ENCODE assay signal across 8 cellular contexts in genomic region chr7:73725703-73726466, GRCh38. TPM values are rescaled to one million over a fixed set of nuclear protein-coding genes. Genes with fewer than 3 reads are reported as not detected.
A peak's percentile ranks its signal among the peaks of the same experiment; 100 is the strongest.
DNase-seq lines count a peak whose midpoint lies in the region; ATAC-seq and TF ChIP-seq lines count a peak whose summit lies in the region.

No MANE protein-coding gene starts in this region.

- no peaks in the 10 kb centered on the region for H3K36me3 ChIP-seq in prostate gland

- no peaks in the 10 kb centered on the region for H3K27me3 ChIP-seq in prostate gland (replicated peaks; ENCODE audit: insufficient read depth)

- H3K9me3 ChIP-seq in prostate gland = no peaks in the 10 kb centered on the region

- H3K4me3 ChIP-seq in prostate gland = no peak overlapping the region

- H3K9me3 Mint-ChIP-seq in activated naive CD4-positive, alpha-beta T cell treated with anti-CD3 and anti-CD28 coated beads, Interleukin-2, amount 50 U/mL, for 72 hours = no peaks in the 10 kb centered on the region

- intact Hi-C loops in Right ventricle myocardium superior (cut with DNase I) = loop anchor here (2.0 to 5.0 kb wide), 2 partner anchors 59 to 119 kb away; partner anchors contain the start of gene VPS37D
- intact Hi-C loops in prostate gland (cut with DNase I) = loop anchor here (2.0 kb wide), 1 partner anchor 119 kb away; no protein-coding TSS in a partner anchor

- no peak overlapping the region for H3K27ac ChIP-seq in prostate gland

- no peaks in the 10 kb centered on the region for H3K4me1 ChIP-seq in prostate gland (replicated peaks)

- TF ChIP-seq CTCF in prostate gland (IDR thresholded peaks at IDR 0.05) = peak; percentile 88 to 98 (median 94)

- no peak overlapping the region for H3K27ac Mint-ChIP-seq in activated naive CD4-positive, alpha-beta T cell treated with anti-CD3 and anti-CD28 coated beads, Interleukin-2, amount 50 U/mL, for 72 hours

- TF ChIP-seq POLR2A in prostate gland (IDR thresholded peaks at IDR 0.05) = no peak

- DNase-seq in ELF-1 (ENCODE audit: low read depth, low spot score) = peak; percentile 91
- peak; percentile 53 for DNase-seq in HCEC 1CT
- peak; percentile 78 for DNase-seq in NCI-H1092 treated with DMSO at 0.1 percent for 48 hours (lab: John Stamatoyannopoulos, UW)
- peak; percentile 85 for DNase-seq in SW480 (ENCODE audit: low spot score)
- DNase-seq in activated naive CD4-positive, alpha-beta T cell treated with anti-CD3 and anti-CD28 coated beads, Interleukin-2, amount 50 U/mL, for 72 hours (ENCODE audit: low spot score in 2 of 2) = peak; percentile 82 to 99
- DNase-seq in Right ventricle myocardium superior = peak; percentile 93
- peak; percentile 91 for DNase-seq in prostate gland (ENCODE audit: low spot score)

- no peaks in the 10 kb centered on the region for H3K36me3 Mint-ChIP-seq in activated naive CD4-positive, alpha-beta T cell treated with anti-CD3 and anti-CD28 coated beads, Interleukin-2, amount 50 U/mL, for 72 hours

- 10% methylated on average over 8 of the region's 8 CpGs for WGBS in prostate gland

- peak; percentile 99 for ATAC-seq in activated naive CD4-positive, alpha-beta T cell treated with anti-CD3 and anti-CD28 coated beads, Interleukin-2, amount 50 U/mL, for 72 hours
- ATAC-seq in Right ventricle myocardium superior (ENCODE audit: poor library complexity) (peak; percentile 85), HG02840 (IDR thresholded peaks at IDR 0.05; ENCODE audit: low FRiP score, unreplicated experiment) (no peak)

RNA-seq across cellular contexts. Expression of gene STX1A, which starts 6.4 kb away (rescaled TPM):
- total RNA-seq in activated naive CD4-positive, alpha-beta T cell treated with anti-CD3 and anti-CD28 coated beads, Interleukin-2, amount 50 U/mL, for 72 hours = 10 to 100 TPM in 1 of 2 donors, 1 to 10 TPM in 1; 8.8 to 14.0 TPM
- total RNA-seq in Right ventricle myocardium superior = 1.7 TPM
- 10 to 100 TPM in 1 of 2 donors, 1 to 10 TPM in 1; 6.8 to 15.3 TPM for total RNA-seq in prostate gland

RNA-seq across cellular contexts. Expression of gene ABHD11, which starts 12.7 kb away (rescaled TPM):
- 10 to 100 TPM; 17.3 to 18.1 TPM for total RNA-seq in activated naive CD4-positive, alpha-beta T cell treated with anti-CD3 and anti-CD28 coated beads, Interleukin-2, amount 50 U/mL, for 72 hours
- 18.6 TPM for total RNA-seq in Right ventricle myocardium superior
- 10 to 100 TPM; 55.2 to 87.8 TPM for total RNA-seq in prostate gland

RNA-seq across cellular contexts. Expression of gene BUD23, which starts 42.5 kb away (rescaled TPM):
- total RNA-seq in activated naive CD4-positive, alpha-beta T cell treated with anti-CD3 and anti-CD28 coated beads, Interleukin-2, amount 50 U/mL, for 72 hours = 10 to 100 TPM; 91.8 to 97.9 TPM
- total RNA-seq in Right ventricle myocardium superior (74.8 TPM), prostate gland (100 to 1,000 TPM in 1 of 2 donors, 10 to 100 TPM in 1; 72.3 to 196 TPM)

RNA-seq across cellular contexts. Expression of gene DNAJC30, which starts 42.6 kb away (rescaled TPM):
- 1 to 10 TPM; 3.7 to 7.5 TPM for total RNA-seq in activated naive CD4-positive, alpha-beta T cell treated with anti-CD3 and anti-CD28 coated beads, Interleukin-2, amount 50 U/mL, for 72 hours
- 11.8 TPM for total RNA-seq in Right ventricle myocardium superior
- 10 to 100 TPM; 16.3 to 16.8 TPM for total RNA-seq in prostate gland

RNA-seq across cellular contexts. Expression of gene CLDN3, which starts 44.2 kb away (rescaled TPM):
- total RNA-seq in activated naive CD4-positive, alpha-beta T cell treated with anti-CD3 and anti-CD28 coated beads, Interleukin-2, amount 50 U/mL, for 72 hours = not detected
- total RNA-seq in Right ventricle myocardium superior (not detected), prostate gland (100 to 1,000 TPM; 156 to 176 TPM)
